15 cellular contexts compared by ENCODE assay signal in the genomic region with DNA sequence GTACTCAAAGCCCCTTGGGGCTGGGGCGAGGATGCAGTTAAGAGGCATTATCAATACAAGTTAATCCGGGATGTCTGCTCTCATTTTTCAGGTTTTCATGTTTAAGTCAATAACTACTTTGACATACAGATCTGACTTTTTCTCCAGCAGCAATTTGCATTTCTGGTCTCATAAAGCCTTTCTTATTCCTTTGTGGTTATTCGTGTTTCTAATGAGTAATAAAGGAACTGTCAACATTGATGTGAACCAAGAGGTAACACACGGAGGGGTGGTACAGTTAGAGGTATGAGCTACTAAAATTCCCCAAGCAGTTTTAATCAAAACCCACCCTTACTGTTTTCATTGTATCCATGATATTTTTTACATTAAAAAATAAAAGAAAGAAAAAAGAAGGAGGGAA.
DNase-seq lines count a peak whose midpoint lies in the region; ATAC-seq and TF ChIP-seq lines count a peak whose summit lies in the region.
"Had no signal": no experiment of that assay in that cellular context is flagged by ENCODE, and none has a peak within 500 bp of the region (broad histone marks: within the 10 kb centered on the region; RNA-seq: fewer than 3 reads in every experiment).

No MANE protein-coding gene starts in this region.

- H3K4me3 ChIP-seq in testis, result no peak overlapping the region
- H3K4me3 ChIP-seq: K562, ovary had no signal

- no peaks in the 10 kb centered on the region for H3K9me3 ChIP-seq in testis
- H3K9me3 ChIP-seq: ovary had no signal

- H3K27me3 ChIP-seq in testis, result no peaks in the 10 kb centered on the region
- H3K27me3 ChIP-seq: ovary had no signal

- TF ChIP-seq POLR2A in testis (IDR thresholded peaks at IDR 0.05), result no peak

- peak; percentile 96 for ATAC-seq in GM18508 (IDR thresholded peaks at IDR 0.05; ENCODE audit: insufficient read depth, unreplicated experiment)
- ATAC-seq in HG02852 (IDR thresholded peaks at IDR 0.05; ENCODE audit: unreplicated experiment), result peak; percentile 99
- peak; percentile 76 for ATAC-seq in HG03460 (IDR thresholded peaks at IDR 0.05; ENCODE audit: unreplicated experiment)
- no peak for ATAC-seq in sciatic nerve
- ATAC-seq: K562, PC-3, T-helper 17 cell had no signal

- TF ChIP-seq CTCF in GM20000 (IDR thresholded peaks at IDR 0.05; ENCODE audit: extremely low read depth, missing control alignments) (no peak), testis (IDR thresholded peaks at IDR 0.05) (no peak)

- no peaks in the 10 kb centered on the region for H3K36me3 ChIP-seq in testis (ENCODE audit: low read depth, missing control alignments)
- H3K36me3 ChIP-seq: ovary had no signal

- no peaks in the 10 kb centered on the region for H3K4me1 ChIP-seq in testis

- peak; percentile 13 for DNase-seq in GM20000 (ENCODE audit: low spot score)
- DNase-seq in sciatic nerve (ENCODE audit: low spot score), result no peak
- no peak for DNase-seq in activated T-cell treated with anti-CD3 and anti-CD28 coated beads, Interleukin-2, amount 50 U/mL, for 48 hours
- DNase-seq in NCI-H1436 treated with DMSO at 0.1 percent for 48 hours (lab: John Stamatoyannopoulos, UW), result no peak
- DNase-seq in testis, result no peak
- DNase-seq: activated effector memory CD4-positive, alpha-beta T cell treated with Interleukin-2 at 50 U/mL for 16 hours; DMS153; foreskin melanocyte; ovary; T-helper 17 cell had no signal

- WGBS in testis, 2 donors, result 78 to 84% methylated on average over 4 of the region's 4 CpGs

- H3K27ac ChIP-seq in testis, result no peak overlapping the region
- H3K27ac ChIP-seq: ovary had no signal

- intact Hi-C loops in sciatic nerve (cut with DNase I), result no loop called here
- intact Hi-C loops in testis (cut with DNase I; ENCODE audit: low total_unique reads), result no loop called here
